In genomic region chr11:124867700-124868099, GRCh38 we compare ENCODE assay signal across 9 cellular contexts. TPM values are rescaled to one million over a fixed set of nuclear protein-coding genes. Genes with fewer than 3 reads are reported as not detected.
A peak's percentile ranks its signal among the peaks of the same experiment; 100 is the strongest.
DNase-seq lines count a peak whose midpoint lies in the region; ATAC-seq, FAIRE-seq and TF ChIP-seq lines count a peak whose summit lies in the region.
"Had no signal": no experiment of that assay in that cellular context is flagged by ENCODE, and none has a peak within 500 bp of the region (broad histone marks: within the 10 kb centered on the region; RNA-seq: fewer than 3 reads in every experiment).

No MANE protein-coding gene starts in this region.

- ATAC-seq in GM19395 (IDR thresholded peaks at IDR 0.05; ENCODE audit: unreplicated experiment) (peak; percentile 65), naive B cell (ENCODE audit: low read depth in 2 of 2) (peak; percentile 32 to 52), HG02938 (IDR thresholded peaks at IDR 0.05; ENCODE audit: unreplicated experiment) (no peak), GM18909 (IDR thresholded peaks at IDR 0.05; ENCODE audit: poor library complexity, unreplicated experiment) (no peak)

- H3K4me3 ChIP-seq in coronary artery, result peak overlapping the region; percentile 33
- H3K4me3 ChIP-seq: SK-N-MC had no signal

- peaks cover 0 to 4% (median 0%) of the 10 kb centered on the region in 7 donors for H3K9me3 Mint-ChIP-seq in naive B cell

- DNase-seq in D721Med (ENCODE audit: insufficient read length, low spot score) (peak; percentile 55), NCI-H2196 (lab: John Stamatoyannopoulos, UW; ENCODE audit: unreplicated experiment) (peak; percentile 6), coronary artery (ENCODE audit: low spot score) (peak; percentile 55), naive B cell (no peak), DMS153 treated with DMSO at 0.1 percent for 48 hours (lab: John Stamatoyannopoulos, UW; ENCODE audit: unreplicated experiment) (no peak)

- H3K4me3 Mint-ChIP-seq in naive B cell, result peak overlapping the region in 3 of 8 donors; percentile 2 to 73 (median 61)

- H3K27me3 Mint-ChIP-seq in naive B cell, result peaks cover 70 to 87% (median 77%) of the 10 kb centered on the region in 3 donors

- no peaks in the 10 kb centered on the region for H3K36me3 Mint-ChIP-seq in naive B cell

- H3K27ac ChIP-seq in coronary artery, result no peak overlapping the region
- H3K27ac ChIP-seq: SK-N-MC had no signal

- no peak overlapping the region for H3K27ac Mint-ChIP-seq in naive B cell

- peak; percentile 65 for TF ChIP-seq CTCF in D721Med (IDR thresholded peaks at IDR 0.05; ENCODE audit: insufficient read depth, missing control alignments)
- TF ChIP-seq CTCF in coronary artery (IDR thresholded peaks at IDR 0.05), result peak; percentile 30

- FAIRE-seq in D721Med (lab: Jason Lieb, UNC), result no peak

- H3K4me1 Mint-ChIP-seq in naive B cell, result peaks cover 15 to 55% (median 50%) of the 10 kb centered on the region in 3 donors

RNA-seq across cellular contexts. Expression of gene ROBO3, which starts 2.5 kb away (rescaled TPM):
- 1 to 10 TPM in 1 of 6 donors, under 1 TPM in 3, not detected in 2; 0.21 to 2.0 (median 0.69) TPM for polyA plus RNA-seq in naive B cell (ENCODE audit: low read depth in 6 of 6)

RNA-seq across cellular contexts. Expression of gene ROBO4, which starts 30.0 kb away (rescaled TPM):
- not detected for polyA plus RNA-seq in naive B cell (ENCODE audit: low read depth in 6 of 6)

RNA-seq across cellular contexts. Expression of gene HEPN1, which starts 51.4 kb away (rescaled TPM):
- not detected for polyA plus RNA-seq in naive B cell (ENCODE audit: low read depth in 6 of 6)

Comparison
In these comparisons a context has a peak if more than half of its experiments do, and no peak if none do; other contexts are left out.
1. DNase-seq: peak in D721Med (single experiment), NCI-H2196 (single experiment) and coronary artery (single experiment); none in naive B cell (single experiment) and DMS153 treated with DMSO at 0.1 percent for 48 hours (single experiment).
2. ATAC-seq: peak in GM19395 (single experiment) and naive B cell (2 of 2); none in HG02938 (single experiment) and GM18909 (single experiment).